In genomic region chr20:6784767-6785166, GRCh38 we compare ENCODE assay signal across 21 cellular contexts. TPM values are rescaled to one million over a fixed set of nuclear protein-coding genes. Genes with fewer than 3 reads are reported as not detected.
"Had no signal": no experiment of that assay in that cellular context is flagged by ENCODE, and none has a peak within 500 bp of the region (broad histone marks: within the 10 kb centered on the region; RNA-seq: fewer than 3 reads in every experiment).

No MANE protein-coding gene starts in this region.

- H3K36me3 Mint-ChIP-seq: activated naive CD8-positive, alpha-beta T cell treated with anti-CD3 and anti-CD28 coated beads, Interleukin-2, amount 10 ng/mL, durations not matched to agents 7 days and 5 days had no signal

- ATAC-seq: activated CD4-positive, CD25-positive, alpha-beta regulatory T cell treated with anti-CD3 and anti-CD28 coated beads, Interleukin-2, amount 50 U/mL, for 24 hours; activated CD8-positive, alpha-beta T cell treated with anti-CD3 and anti-CD28 coated beads for 36 hours; Panc1; Right ventricle myocardium inferior had no signal

- H3K9me3 Mint-ChIP-seq: activated CD8-positive, alpha-beta T cell treated with anti-CD3 and anti-CD28 coated beads for 36 hours; activated naive CD8-positive, alpha-beta T cell treated with anti-CD3 and anti-CD28 coated beads, Interleukin-2, amount 10 ng/mL, durations not matched to agents 7 days and 5 days; T-helper 1 cell treated with Interleukin-12 subunit alpha and Interleukin-12 subunit beta and Interleukin-4 antibody, amounts not matched to agents 30 μg/mL and 1 μg/mL, for 36 hours had no signal

- H3K27me3 Mint-ChIP-seq: activated CD8-positive, alpha-beta T cell treated with anti-CD3 and anti-CD28 coated beads for 36 hours; activated naive CD8-positive, alpha-beta T cell treated with anti-CD3 and anti-CD28 coated beads, Interleukin-2, amount 10 ng/mL, durations not matched to agents 7 days and 5 days had no signal

- H3K9ac ChIP-seq: SK-N-SH had no signal

- H3K4me3 Mint-ChIP-seq: activated CD8-positive, alpha-beta T cell treated with anti-CD3 and anti-CD28 coated beads for 36 hours; activated naive CD8-positive, alpha-beta T cell treated with anti-CD3 and anti-CD28 coated beads, Interleukin-2, amount 10 ng/mL, durations not matched to agents 7 days and 5 days; T-helper 1 cell treated with Interleukin-12 subunit alpha and Interleukin-12 subunit beta and Interleukin-4 antibody, amounts not matched to agents 30 μg/mL and 1 μg/mL, for 36 hours had no signal

- H3K4me1 ChIP-seq: breast epithelium had no signal

- DNase-seq: activated CD4-positive, alpha-beta T cell treated with anti-CD3 and anti-CD28 coated beads for 4 hours; activated CD8-positive, alpha-beta memory T cell treated with anti-CD3 and anti-CD28 coated beads, Interleukin-2, amount 50 U/mL, for 48 hours; activated CD8-positive, alpha-beta T cell treated with anti-CD3 and anti-CD28 coated beads for 36 hours; activated naive CD4-positive, alpha-beta T cell treated with anti-CD3 and anti-CD28 coated beads, Interleukin-2, amount 50 U/mL, for 16 hours; activated naive CD8-positive, alpha-beta T cell treated with anti-CD3 and anti-CD28 coated beads, Interleukin-2, amount 10 ng/mL, durations not matched to agents 7 days and 5 days; activated T-cell treated with anti-CD3 and anti-CD28 coated beads, Interleukin-2, amount 50 U/mL, for 1 hour; aorta; NCI-H146; NCI-H187 treated with DMSO at 0.1 percent for 48 hours; NCI-H2081 treated with DMSO at 0.1 percent for 48 hours; NCI-H510A treated with DMSO at 0.1 percent for 48 hours; NCI-H69; NK-92 treated with Interleukin-12 subunit alpha and Interleukin-12 subunit beta, amount 100 ng/mL, for 24 hours; OCI-M1; RPMI8226; SK-N-SH had no signal

- H3K27me3 ChIP-seq: breast epithelium had no signal

- H3K4me1 Mint-ChIP-seq: activated naive CD8-positive, alpha-beta T cell treated with anti-CD3 and anti-CD28 coated beads, Interleukin-2, amount 10 ng/mL, durations not matched to agents 7 days and 5 days had no signal

- H3K27ac ChIP-seq: breast epithelium had no signal

- H3K9me3 ChIP-seq: breast epithelium, SK-N-SH had no signal

- H3K4me2 ChIP-seq: SK-N-SH had no signal

- H3K36me3 ChIP-seq: breast epithelium had no signal

- H3K9me2 ChIP-seq: SK-N-SH had no signal

- H3K27ac Mint-ChIP-seq: activated CD8-positive, alpha-beta T cell treated with anti-CD3 and anti-CD28 coated beads for 36 hours; activated naive CD8-positive, alpha-beta T cell treated with anti-CD3 and anti-CD28 coated beads, Interleukin-2, amount 10 ng/mL, durations not matched to agents 7 days and 5 days; T-helper 1 cell treated with Interleukin-12 subunit alpha and Interleukin-12 subunit beta and Interleukin-4 antibody, amounts not matched to agents 30 μg/mL and 1 μg/mL, for 36 hours had no signal

- H3K4me3 ChIP-seq: breast epithelium had no signal

RNA-seq across cellular contexts. Expression of gene BMP2, which starts 17.3 kb away (rescaled TPM):
- total RNA-seq: activated CD8-positive, alpha-beta T cell treated with anti-CD3 and anti-CD28 coated beads for 36 hours; activated naive CD8-positive, alpha-beta T cell treated with anti-CD3 and anti-CD28 coated beads, Interleukin-2, amount 10 ng/mL, durations not matched to agents 7 days and 5 days had no signal
